ENCODE assay signal across 27 cellular contexts in genomic region chr17:50392621-50393020, GRCh38. TPM values are rescaled to one million over a fixed set of nuclear protein-coding genes. Genes with fewer than 3 reads are reported as not detected.
"Had no signal": no experiment of that assay in that cellular context is flagged by ENCODE, and none has a peak within 500 bp of the region (broad histone marks: within the 10 kb centered on the region; RNA-seq: fewer than 3 reads in every experiment).

No MANE protein-coding gene starts in this region.

- H3K4me3 Mint-ChIP-seq: activated naive CD4-positive, alpha-beta T cell treated with anti-CD3 and anti-CD28 coated beads, Interleukin-2, amount 10 ng/mL, durations not matched to agents 7 days and 5 days; activated naive CD8-positive, alpha-beta T cell treated with anti-CD3 and anti-CD28 coated beads, Interleukin-2, amount 10 ng/mL, durations not matched to agents 7 days and 5 days; activated T-helper 1 cell treated with anti-CD3 and anti-CD28 coated beads, Interleukin-12 subunit alpha, Interleukin-12 subunit beta, Interleukin-2, Interleukin-4 antibody, amounts not matched to agents 30 ng/mL and 10 ng/mL and 1 ng/mL, durations not matched to agents 14 hours and 24 hours and 36 hours; nephron; stimulated activated memory B cell treated with anti-CD40 and anti-IgM and Interleukin-4, amounts not matched to agents 10 μg/mL and 1 μg/mL and 100 μg/mL, for 72 hours had no signal

- DNase-seq: activated CD4-positive, alpha-beta T cell treated with anti-CD3 and anti-CD28 coated beads for 4 hours; activated CD4-positive, alpha-beta T cell treated with anti-CD3 and anti-CD28 coated beads, Interleukin-2, amount 50 U/mL, for 4 hours; activated gamma-delta T cell; activated naive CD4-positive, alpha-beta T cell treated with anti-CD3 and anti-CD28 coated beads, Interleukin-2, amount 10 ng/mL, durations not matched to agents 7 days and 5 days; activated naive CD8-positive, alpha-beta T cell treated with anti-CD3 and anti-CD28 coated beads, Interleukin-2, amount 10 ng/mL, durations not matched to agents 7 days and 5 days; activated T-cell treated with anti-CD3 and anti-CD28 coated beads for 4 hours; brain microvascular endothelial cell; dorsolateral prefrontal cortex; effector memory CD4-positive, alpha-beta T cell; erythroblast; gastrocnemius medialis; glutamatergic neuron; left ventricle myocardium superior; ovary; retina; sigmoid colon; small intestine; stimulated activated CD4-positive, alpha-beta T cell treated with anti-CD3 and anti-CD28 coated beads, Interleukin-4, amount 100 ng/mL, for 24 hours; T-helper 2 cell; trophoblast cell had no signal

- H3K27ac Mint-ChIP-seq: activated naive CD4-positive, alpha-beta T cell treated with anti-CD3 and anti-CD28 coated beads, Interleukin-2, amount 10 ng/mL, durations not matched to agents 7 days and 5 days; activated naive CD8-positive, alpha-beta T cell treated with anti-CD3 and anti-CD28 coated beads, Interleukin-2, amount 10 ng/mL, durations not matched to agents 7 days and 5 days; activated T-helper 1 cell treated with anti-CD3 and anti-CD28 coated beads, Interleukin-12 subunit alpha, Interleukin-12 subunit beta, Interleukin-2, Interleukin-4 antibody, amounts not matched to agents 30 ng/mL and 10 ng/mL and 1 ng/mL, durations not matched to agents 14 hours and 24 hours and 36 hours; nephron had no signal

- H3K9me3 Mint-ChIP-seq: activated naive CD4-positive, alpha-beta T cell treated with anti-CD3 and anti-CD28 coated beads, Interleukin-2, amount 10 ng/mL, durations not matched to agents 7 days and 5 days; activated naive CD8-positive, alpha-beta T cell treated with anti-CD3 and anti-CD28 coated beads, Interleukin-2, amount 10 ng/mL, durations not matched to agents 7 days and 5 days; activated T-helper 1 cell treated with anti-CD3 and anti-CD28 coated beads, Interleukin-12 subunit alpha, Interleukin-12 subunit beta, Interleukin-2, Interleukin-4 antibody, amounts not matched to agents 30 ng/mL and 10 ng/mL and 1 ng/mL, durations not matched to agents 14 hours and 24 hours and 36 hours; nephron; stimulated activated memory B cell treated with anti-CD40 and anti-IgM and Interleukin-4, amounts not matched to agents 10 μg/mL and 1 μg/mL and 100 μg/mL, for 72 hours had no signal

- H3K27me3 Mint-ChIP-seq: activated naive CD4-positive, alpha-beta T cell treated with anti-CD3 and anti-CD28 coated beads, Interleukin-2, amount 10 ng/mL, durations not matched to agents 7 days and 5 days; activated naive CD8-positive, alpha-beta T cell treated with anti-CD3 and anti-CD28 coated beads, Interleukin-2, amount 10 ng/mL, durations not matched to agents 7 days and 5 days; stimulated activated memory B cell treated with anti-CD40 and anti-IgM and Interleukin-4, amounts not matched to agents 10 μg/mL and 1 μg/mL and 100 μg/mL, for 72 hours had no signal

- H3K9me3 ChIP-seq: ascending aorta, gastrocnemius medialis, neutrophil, ovary, prostate gland, sigmoid colon had no signal

- H3K4me3 ChIP-seq: ascending aorta, coronary artery, dorsolateral prefrontal cortex, gastrocnemius medialis, ovary, prostate gland, sigmoid colon had no signal

- H3K27ac ChIP-seq: ascending aorta, brain microvascular endothelial cell, coronary artery, dorsolateral prefrontal cortex, gastrocnemius medialis, neutrophil, ovary, prostate gland, sigmoid colon had no signal

- ATAC-seq: gastrocnemius medialis; left ventricle myocardium superior; stimulated activated memory B cell treated with anti-CD40 and anti-IgM and Interleukin-4, amounts not matched to agents 10 μg/mL and 1 μg/mL and 100 μg/mL, for 72 hours had no signal

- H3K36me3 ChIP-seq: ovary had no signal

- H3K27me3 ChIP-seq: ascending aorta, brain microvascular endothelial cell, dorsolateral prefrontal cortex, gastrocnemius medialis, neutrophil, ovary, sigmoid colon had no signal

RNA-seq across cellular contexts. Expression of gene EME1, which starts 19.6 kb away (rescaled TPM):
- total RNA-seq: ascending aorta had no signal
